8 cellular contexts compared by ENCODE assay signal in the genomic region with DNA sequence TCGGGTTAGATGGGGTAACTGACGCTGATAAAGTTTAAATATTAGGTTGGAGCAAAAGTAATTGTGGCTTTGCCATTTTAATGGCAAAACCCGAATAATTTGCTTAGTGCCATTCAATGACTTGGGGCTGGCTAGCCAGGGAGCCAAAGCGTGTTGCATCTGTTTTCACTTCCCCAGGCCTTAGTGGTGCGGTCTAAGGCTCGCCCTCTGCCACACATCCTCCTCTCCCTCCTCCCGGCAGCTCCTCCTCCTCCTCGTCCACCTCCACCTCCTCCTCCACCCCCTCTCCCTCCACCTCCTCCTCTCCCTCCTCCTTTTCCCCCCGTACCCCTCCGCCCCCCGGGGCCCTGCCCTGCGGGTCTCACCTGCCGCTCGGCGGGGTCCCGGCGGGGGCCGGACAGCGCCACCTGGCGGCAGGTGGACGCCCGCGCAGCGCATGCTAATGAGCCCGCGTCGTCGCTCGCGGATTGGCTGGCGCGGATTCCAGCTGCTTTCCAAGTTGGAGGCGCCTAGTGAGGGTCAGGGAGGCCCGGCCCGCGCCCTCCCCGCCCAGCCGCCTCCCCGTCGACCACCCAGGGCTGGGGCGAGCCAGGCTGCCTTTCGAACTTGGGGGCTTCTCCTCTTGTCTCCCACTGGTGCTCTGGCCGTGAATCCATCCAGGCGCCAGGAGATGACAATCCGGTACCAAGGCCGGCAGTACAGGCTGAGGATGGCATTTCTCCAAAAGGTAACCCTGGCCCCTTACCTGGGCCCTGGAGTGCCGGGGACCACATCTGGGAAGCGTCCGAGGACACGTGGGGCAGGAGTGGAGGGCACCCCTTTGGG.
A peak's percentile ranks its signal among the peaks of the same experiment; 100 is the strongest.
DNase-seq lines count a peak whose midpoint lies in the region; ATAC-seq and TF ChIP-seq lines count a peak whose summit lies in the region.

No MANE protein-coding gene starts in this region.

- in situ Hi-C loops in GM18951 (cut with MboI; ENCODE audit: low sequenced_read_pairs, unreplicated experiment): no loop called here

- peak; percentile 79 for ATAC-seq in HG03175 (IDR thresholded peaks at IDR 0.05; ENCODE audit: unreplicated experiment)

- H3K27ac ChIP-seq in cingulate gyrus (ENCODE audit: low read depth, low read length): peak overlapping the region; percentile 39

- DNase-seq in AG08396 (ENCODE audit: low spot score) (peak; percentile 89), NCI-H345 (lab: John Stamatoyannopoulos, UW) (peak; percentile 90), left kidney (ENCODE audit: low read depth, low spot score) (peak; percentile 93)
- peak; percentile 75 for DNase-seq in activated CD4-positive, alpha-beta T cell treated with anti-CD3 and anti-CD28 coated beads for 1 hour
- peak; percentile 82 to 84 for DNase-seq in stimulated activated CD4-positive, alpha-beta T cell treated with anti-CD3 and anti-CD28 coated beads, Interleukin-2, amount 100 ng/mL, for 24 hours

- peak; percentile 31 for TF ChIP-seq POLR2A in GM18951 (IDR thresholded peaks at IDR 0.05; ENCODE audit: extremely low read depth, insufficient read depth, insufficient read length)

Comparison
In these comparisons a context has a peak if more than half of its experiments do, and no peak if none do; other contexts are left out.
1. Peak in every context shown above with its lines: DNase-seq, ATAC-seq and H3K27ac ChIP-seq.